ENCODE assay signal across 13 cellular contexts in the genomic region with DNA sequence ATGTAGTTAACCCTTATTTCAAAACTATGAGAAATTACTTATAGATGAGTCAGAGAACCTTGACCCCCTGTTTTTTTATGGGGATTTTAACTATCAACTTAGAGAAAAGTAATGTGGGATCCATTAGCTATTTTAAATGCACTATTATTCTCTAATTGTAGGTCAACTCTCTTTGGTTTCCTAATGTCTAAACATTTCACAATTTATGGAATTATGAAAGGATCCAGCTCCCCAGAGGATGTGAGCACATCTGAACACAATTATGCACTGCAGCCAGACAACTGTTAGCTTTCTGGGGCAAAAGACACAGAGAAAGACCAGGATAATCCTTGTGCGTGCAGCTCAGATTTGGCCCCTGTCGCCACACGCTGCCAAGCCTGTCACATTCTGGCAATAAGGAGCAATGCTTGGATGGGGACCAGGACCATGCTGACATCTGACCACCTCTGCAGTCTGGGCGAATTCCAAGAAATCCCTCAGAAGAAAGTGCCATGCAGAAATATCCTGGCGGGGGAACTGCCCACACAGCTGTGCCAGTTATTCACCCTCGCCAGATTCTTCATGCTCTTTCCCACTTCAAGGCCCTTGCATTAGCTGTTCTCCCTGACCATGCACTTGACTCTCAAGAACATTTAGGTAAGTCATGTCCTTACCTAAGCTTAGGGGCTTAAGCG. TPM values are rescaled to one million over a fixed set of nuclear protein-coding genes. Genes with fewer than 3 reads are reported as not detected.
A peak's percentile ranks its signal among the peaks of the same experiment; 100 is the strongest.
DNase-seq lines count a peak whose midpoint lies in the region; ATAC-seq, FAIRE-seq and TF ChIP-seq lines count a peak whose summit lies in the region.
"Had no signal": no experiment of that assay in that cellular context is flagged by ENCODE, and none has a peak within 500 bp of the region (broad histone marks: within the 10 kb centered on the region; RNA-seq: fewer than 3 reads in every experiment).

No MANE protein-coding gene starts in this region.

- no peaks in the 10 kb centered on the region for H3K9me3 Mint-ChIP-seq in activated CD8-positive, alpha-beta memory T cell treated with anti-CD3 and anti-CD28 coated beads, Interleukin-2, amount 10 ng/mL, durations not matched to agents 7 days and 5 days (ENCODE audit: low read depth)
- H3K9me3 Mint-ChIP-seq: activated naive CD8-positive, alpha-beta T cell treated with anti-CD3 and anti-CD28 coated beads, Interleukin-2, amount 10 ng/mL, durations not matched to agents 7 days and 5 days had no signal

- H3K4me3 ChIP-seq in muscle layer of colon (ENCODE audit: low read depth in 1 of 2, low read length in 2 of 2) (no peak overlapping the region), aorta (ENCODE audit: low read length in 2 of 2) (no peak overlapping the region)
- H3K4me3 ChIP-seq: A549, neural progenitor cell had no signal

- H3K9me3 ChIP-seq in muscle layer of colon (ENCODE audit: low read length) = no peaks in the 10 kb centered on the region
- no peaks in the 10 kb centered on the region for H3K9me3 ChIP-seq in aorta (ENCODE audit: control insufficient read depth, low read length)
- H3K9me3 ChIP-seq: A549 had no signal

- peaks cover 53% of the 10 kb centered on the region for H3K27me3 Mint-ChIP-seq in activated CD8-positive, alpha-beta memory T cell treated with anti-CD3 and anti-CD28 coated beads, Interleukin-2, amount 10 ng/mL, durations not matched to agents 7 days and 5 days

- CTCF ChIA-PET in activated CD8-positive, alpha-beta memory T cell treated with anti-CD3 and anti-CD28 coated beads, Interleukin-2, amount 10 ng/mL, durations not matched to agents 7 days and 5 days (lab: Charles Lee) = interaction anchor here (1.1 kb wide), 1 partner anchor 18 kb away, joined by 3 read pairs; no protein-coding TSS in a partner anchor

- H3K27me3 ChIP-seq in muscle layer of colon (ENCODE audit: control insufficient read depth in 1 of 2, insufficient read depth in 2 of 2, low read length in 2 of 2) = no peaks in the 10 kb centered on the region
- no peaks in the 10 kb centered on the region for H3K27me3 ChIP-seq in aorta (ENCODE audit: control insufficient read depth in 1 of 2, insufficient read depth in 2 of 2, low read length in 1 of 2)

- no peak overlapping the region for H3K9ac ChIP-seq in muscle layer of colon (ENCODE audit: low read length)
- H3K9ac ChIP-seq: neural progenitor cell had no signal

- H3K36me3 ChIP-seq in muscle layer of colon (ENCODE audit: insufficient read depth, low read length) = no peaks in the 10 kb centered on the region
- no peaks in the 10 kb centered on the region for H3K36me3 ChIP-seq in aorta (ENCODE audit: control insufficient read depth in 1 of 2, insufficient read depth in 2 of 2, low read length in 1 of 2)
- H3K36me3 ChIP-seq: neural progenitor cell had no signal

- H3K4me1 Mint-ChIP-seq in activated CD8-positive, alpha-beta memory T cell treated with anti-CD3 and anti-CD28 coated beads, Interleukin-2, amount 10 ng/mL, durations not matched to agents 7 days and 5 days = peaks cover 17% of the 10 kb centered on the region

- WGBS in aorta, 2 donors = 9 to 10% methylated on average over 7 of the region's 7 CpGs

- peak; percentile 7 for DNase-seq in activated CD8-positive, alpha-beta memory T cell treated with anti-CD3 and anti-CD28 coated beads, Interleukin-2, amount 50 U/mL, for 48 hours
- no peak for DNase-seq in activated CD8-positive, alpha-beta memory T cell treated with anti-CD3 and anti-CD28 coated beads, Interleukin-2, amount 10 ng/mL, durations not matched to agents 7 days and 5 days
- DNase-seq in aorta = peak in 1 of 2 donors; percentile 56
- no peak for DNase-seq in NOMO-1 treated with dmso at 0.1 percent for 144 hours (lab: John Stamatoyannopoulos, UW; ENCODE audit: unreplicated experiment)
- DNase-seq in foreskin melanocyte = no peak
- DNase-seq in GM20000 (ENCODE audit: low spot score) = no peak
- DNase-seq: activated naive CD8-positive, alpha-beta T cell treated with anti-CD3 and anti-CD28 coated beads, Interleukin-2, amount 10 ng/mL, durations not matched to agents 7 days and 5 days; NCI-H1105; RPMI8226 had no signal

- H3K27ac ChIP-seq in muscle layer of colon (ENCODE audit: low read depth, low read length) (peak overlapping the region; percentile 65), aorta (ENCODE audit: low read depth in 1 of 2, low read length in 2 of 2) (peak overlapping the region; percentile 48 to 76)
- H3K27ac ChIP-seq: A549, neural progenitor cell had no signal

- TF ChIP-seq CTCF in GM20000 (IDR thresholded peaks at IDR 0.05; ENCODE audit: extremely low read depth, missing control alignments) = no peak

- no peak for ATAC-seq in activated CD8-positive, alpha-beta memory T cell treated with anti-CD3 and anti-CD28 coated beads, Interleukin-2, amount 10 ng/mL, durations not matched to agents 7 days and 5 days
- peak; percentile 58 for ATAC-seq in aorta (ENCODE audit: low FRiP score)
- ATAC-seq: A549 had no signal

- intact Hi-C loops in aorta (cut with DNase I) = no loop called here

- no peaks in the 10 kb centered on the region for H3K36me3 Mint-ChIP-seq in activated CD8-positive, alpha-beta memory T cell treated with anti-CD3 and anti-CD28 coated beads, Interleukin-2, amount 10 ng/mL, durations not matched to agents 7 days and 5 days
- H3K36me3 Mint-ChIP-seq: activated naive CD8-positive, alpha-beta T cell treated with anti-CD3 and anti-CD28 coated beads, Interleukin-2, amount 10 ng/mL, durations not matched to agents 7 days and 5 days had no signal

- peak; percentile 95 for FAIRE-seq in endometrium (lab: Jason Lieb, UNC)
- FAIRE-seq: A549 had no signal

- H3K4me3 Mint-ChIP-seq in activated CD8-positive, alpha-beta memory T cell treated with anti-CD3 and anti-CD28 coated beads, Interleukin-2, amount 10 ng/mL, durations not matched to agents 7 days and 5 days = no peak overlapping the region
- H3K4me3 Mint-ChIP-seq: activated naive CD8-positive, alpha-beta T cell treated with anti-CD3 and anti-CD28 coated beads, Interleukin-2, amount 10 ng/mL, durations not matched to agents 7 days and 5 days; neural progenitor cell had no signal

- H3K4me1 ChIP-seq in muscle layer of colon (ENCODE audit: insufficient read depth, low read length) = peaks cover 35% of the 10 kb centered on the region
- peaks cover 6 to 11% of the 10 kb centered on the region in 2 donors for H3K4me1 ChIP-seq in aorta (ENCODE audit: control insufficient read depth in 1 of 2, insufficient read depth in 2 of 2, low read length in 2 of 2)

- no peak overlapping the region for H3K27ac Mint-ChIP-seq in activated CD8-positive, alpha-beta memory T cell treated with anti-CD3 and anti-CD28 coated beads, Interleukin-2, amount 10 ng/mL, durations not matched to agents 7 days and 5 days
- H3K27ac Mint-ChIP-seq: activated naive CD8-positive, alpha-beta T cell treated with anti-CD3 and anti-CD28 coated beads, Interleukin-2, amount 10 ng/mL, durations not matched to agents 7 days and 5 days; neural progenitor cell had no signal

RNA-seq across cellular contexts. Expression of gene CMBL, which starts 22.2 kb away (rescaled TPM):
- total RNA-seq in activated CD8-positive, alpha-beta memory T cell treated with anti-CD3 and anti-CD28 coated beads, Interleukin-2, amount 10 ng/mL, durations not matched to agents 7 days and 5 days = 1 to 10 TPM; 2.7 to 3.2 TPM
- 10 to 100 TPM in 1 of 2 donors, 1 to 10 TPM in 1; 7.5 to 20.2 TPM for total RNA-seq in aorta
- polyA plus RNA-seq in aorta = 10 to 100 TPM; 19.5 to 76.4 TPM

RNA-seq across cellular contexts. Expression of gene MARCHF6, which starts 23.6 kb away (rescaled TPM):
- 10 to 100 TPM; 88.5 to 89.9 TPM for total RNA-seq in activated CD8-positive, alpha-beta memory T cell treated with anti-CD3 and anti-CD28 coated beads, Interleukin-2, amount 10 ng/mL, durations not matched to agents 7 days and 5 days
- total RNA-seq in aorta = 100 to 1,000 TPM; 147 to 153 TPM
- 10 to 100 TPM; 27.7 to 73.9 TPM for polyA plus RNA-seq in aorta
